ENCODE assay signal across 8 cellular contexts in the genomic region with DNA sequence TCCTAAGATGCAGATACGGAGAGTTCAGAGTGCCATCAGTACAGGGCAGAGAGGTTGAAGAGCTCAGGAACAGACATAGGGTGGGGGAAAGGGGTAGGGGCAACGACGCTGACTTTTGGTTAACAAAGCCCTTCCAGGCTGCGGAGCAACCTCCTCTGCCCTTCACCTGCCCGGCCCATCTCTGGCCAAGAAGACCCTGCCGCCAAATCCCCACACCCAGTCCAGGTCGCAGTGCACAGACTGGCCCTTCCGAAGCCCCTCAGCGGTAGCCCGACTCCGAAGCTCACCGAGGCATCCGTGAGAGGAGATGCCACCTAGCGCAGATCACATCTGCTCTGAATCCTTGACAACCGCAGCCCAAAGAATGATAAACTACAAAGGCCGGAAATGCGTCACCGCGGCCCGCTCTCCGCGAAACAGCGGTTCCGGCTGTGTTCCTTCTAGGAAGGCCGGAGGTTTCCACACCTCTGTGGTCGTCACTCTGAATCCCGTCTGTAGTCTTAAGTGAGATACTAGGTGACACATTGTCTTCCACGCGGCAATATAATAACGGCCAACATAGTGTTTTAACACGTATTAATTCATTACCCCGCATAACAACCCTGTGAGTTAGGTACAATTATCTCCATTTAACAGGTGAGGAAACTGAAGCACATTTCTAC. TPM values are rescaled to one million over a fixed set of nuclear protein-coding genes. Genes with fewer than 3 reads are reported as not detected.
A peak's percentile ranks its signal among the peaks of the same experiment; 100 is the strongest.
DNase-seq lines count a peak whose midpoint lies in the region; ATAC-seq and TF ChIP-seq lines count a peak whose summit lies in the region.

Gene ZSCAN23, minus strand, starts transcription at position 380 of the 662 bp plus-strand sequence. CDS start 7,225 bp downstream, outside the sequence.

- peaks cover 16% of the 10 kb centered on the region for H3K36me3 Mint-ChIP-seq in activated T-helper 1 cell treated with anti-CD3 and anti-CD28 coated beads, Interleukin-12 subunit alpha, Interleukin-12 subunit beta, Interleukin-2, Interleukin-4 antibody, amounts not matched to agents 30 ng/mL and 10 ng/mL and 1 ng/mL, durations not matched to agents 14 hours and 24 hours and 36 hours (ENCODE audit: low read depth)
- H3K36me3 Mint-ChIP-seq in naive B cell: peaks cover 20 to 31% of the 10 kb centered on the region in 2 donors

- peaks cover 19% of the 10 kb centered on the region for H3K9me3 Mint-ChIP-seq in activated T-helper 1 cell treated with anti-CD3 and anti-CD28 coated beads, Interleukin-12 subunit alpha, Interleukin-12 subunit beta, Interleukin-2, Interleukin-4 antibody, amounts not matched to agents 30 ng/mL and 10 ng/mL and 1 ng/mL, durations not matched to agents 14 hours and 24 hours and 36 hours
- H3K9me3 Mint-ChIP-seq in naive B cell: peaks cover 5 to 48% (median 33%) of the 10 kb centered on the region in 7 donors

- peak within 1 kb of the TSS; percentile 75 for H3K4me3 ChIP-seq in HL-60 (replicated peaks; ENCODE audit: insufficient read depth, low read length)

- no peak for TF ChIP-seq CTCF in HL-60 (IDR thresholded peaks at IDR 0.05; ENCODE audit: insufficient read depth, low read length)

- H3K27me3 Mint-ChIP-seq in activated T-helper 1 cell treated with anti-CD3 and anti-CD28 coated beads, Interleukin-12 subunit alpha, Interleukin-12 subunit beta, Interleukin-2, Interleukin-4 antibody, amounts not matched to agents 30 ng/mL and 10 ng/mL and 1 ng/mL, durations not matched to agents 14 hours and 24 hours and 36 hours (ENCODE audit: insufficient read depth): peaks cover 16% of the 10 kb centered on the region
- peaks cover 25 to 49% (median 44%) of the 10 kb centered on the region in 3 donors for H3K27me3 Mint-ChIP-seq in naive B cell

- H3K4me3 Mint-ChIP-seq in activated T-helper 1 cell treated with anti-CD3 and anti-CD28 coated beads, Interleukin-12 subunit alpha, Interleukin-12 subunit beta, Interleukin-2, Interleukin-4 antibody, amounts not matched to agents 30 ng/mL and 10 ng/mL and 1 ng/mL, durations not matched to agents 14 hours and 24 hours and 36 hours: peak within 1 kb of the TSS; percentile 98
- H3K4me3 Mint-ChIP-seq in naive B cell: peak within 1 kb of the TSS; percentile 85 to 99 (median 94)

- peaks cover 41% of the 10 kb centered on the region for H3K4me1 Mint-ChIP-seq in activated T-helper 1 cell treated with anti-CD3 and anti-CD28 coated beads, Interleukin-12 subunit alpha, Interleukin-12 subunit beta, Interleukin-2, Interleukin-4 antibody, amounts not matched to agents 30 ng/mL and 10 ng/mL and 1 ng/mL, durations not matched to agents 14 hours and 24 hours and 36 hours (ENCODE audit: low read depth)
- peaks cover 14 to 24% (median 22%) of the 10 kb centered on the region in 3 donors for H3K4me1 Mint-ChIP-seq in naive B cell

- H3K27ac ChIP-seq in HL-60 (replicated peaks): peak within 1 kb of the TSS; percentile 56

- H3K27ac Mint-ChIP-seq in activated T-helper 1 cell treated with anti-CD3 and anti-CD28 coated beads, Interleukin-12 subunit alpha, Interleukin-12 subunit beta, Interleukin-2, Interleukin-4 antibody, amounts not matched to agents 30 ng/mL and 10 ng/mL and 1 ng/mL, durations not matched to agents 14 hours and 24 hours and 36 hours: peak within 1 kb of the TSS; percentile 89
- peak within 1 kb of the TSS in 5 of 6 donors; percentile 74 to 92 (median 85) for H3K27ac Mint-ChIP-seq in naive B cell

- intact Hi-C loops in activated T-helper 1 cell treated with anti-CD3 and anti-CD28 coated beads, Interleukin-12 subunit alpha, Interleukin-12 subunit beta, Interleukin-2, Interleukin-4 antibody, amounts not matched to agents 30 ng/mL and 10 ng/mL and 1 ng/mL, durations not matched to agents 14 hours and 24 hours and 36 hours (cut with micrococcal nuclease): loop anchor here (1.0 to 5.0 kb wide), 5 partner anchors 31 to 231 kb away; partner anchors contain the start of genes ZKSCAN3 and ZSCAN12

- DNase-seq in C1 segment of cervical spinal cord (lab: John Stamatoyannopoulos, UW) (peak in 11 of 14 donors; percentile 2 to 78 (median 31)), HL-60 (ENCODE audit: low read depth in 1 of 2, low spot score in 1 of 2) (peak; percentile 59 to 86), fibroblast of peridontal ligament (ENCODE audit: extremely low read depth) (peak; percentile 92), naive B cell (peak; percentile 67)
- peak; percentile 79 for DNase-seq in activated T-helper 1 cell treated with anti-CD3 and anti-CD28 coated beads, Interleukin-12 subunit alpha, Interleukin-12 subunit beta, Interleukin-2, Interleukin-4 antibody, amounts not matched to agents 30 ng/mL and 10 ng/mL and 1 ng/mL, durations not matched to agents 14 hours and 24 hours and 36 hours (ENCODE audit: low spot score)
- DNase-seq in stimulated activated CD8-positive, alpha-beta memory T cell treated with anti-CD3 and anti-CD28 coated beads, Interleukin-7, amount 100 ng/mL, for 4 hours (ENCODE audit: low read depth in 2 of 2): peak; percentile 79 to 81

- peak; percentile 80 for ATAC-seq in GM19452 (IDR thresholded peaks at IDR 0.05; ENCODE audit: unreplicated experiment)
- peak; percentile 96 to 97 for ATAC-seq in naive B cell (ENCODE audit: low read depth in 2 of 2)

- H3K27me3 ChIP-seq in HL-60 (ENCODE audit: insufficient read depth, poor library complexity, severe bottlenecking): no peaks in the 10 kb centered on the region

TF ChIP-seq in PFSK-1, 5 proteins besides CTCF, POLR2A, EP300 and RAD21:
- TF ChIP-seq POLR2AphosphoS5 (IDR thresholded peaks at IDR 0.05; ENCODE audit: low read depth, low read length) (peak; percentile 83), TAF1 (IDR thresholded peaks at IDR 0.05; ENCODE audit: borderline replicate concordance, insufficient read depth, low read length) (0 out of 2 replicates have a peak, but pooled peaks have one; percentile 52)
- TF ChIP-seq, protein P1, sequence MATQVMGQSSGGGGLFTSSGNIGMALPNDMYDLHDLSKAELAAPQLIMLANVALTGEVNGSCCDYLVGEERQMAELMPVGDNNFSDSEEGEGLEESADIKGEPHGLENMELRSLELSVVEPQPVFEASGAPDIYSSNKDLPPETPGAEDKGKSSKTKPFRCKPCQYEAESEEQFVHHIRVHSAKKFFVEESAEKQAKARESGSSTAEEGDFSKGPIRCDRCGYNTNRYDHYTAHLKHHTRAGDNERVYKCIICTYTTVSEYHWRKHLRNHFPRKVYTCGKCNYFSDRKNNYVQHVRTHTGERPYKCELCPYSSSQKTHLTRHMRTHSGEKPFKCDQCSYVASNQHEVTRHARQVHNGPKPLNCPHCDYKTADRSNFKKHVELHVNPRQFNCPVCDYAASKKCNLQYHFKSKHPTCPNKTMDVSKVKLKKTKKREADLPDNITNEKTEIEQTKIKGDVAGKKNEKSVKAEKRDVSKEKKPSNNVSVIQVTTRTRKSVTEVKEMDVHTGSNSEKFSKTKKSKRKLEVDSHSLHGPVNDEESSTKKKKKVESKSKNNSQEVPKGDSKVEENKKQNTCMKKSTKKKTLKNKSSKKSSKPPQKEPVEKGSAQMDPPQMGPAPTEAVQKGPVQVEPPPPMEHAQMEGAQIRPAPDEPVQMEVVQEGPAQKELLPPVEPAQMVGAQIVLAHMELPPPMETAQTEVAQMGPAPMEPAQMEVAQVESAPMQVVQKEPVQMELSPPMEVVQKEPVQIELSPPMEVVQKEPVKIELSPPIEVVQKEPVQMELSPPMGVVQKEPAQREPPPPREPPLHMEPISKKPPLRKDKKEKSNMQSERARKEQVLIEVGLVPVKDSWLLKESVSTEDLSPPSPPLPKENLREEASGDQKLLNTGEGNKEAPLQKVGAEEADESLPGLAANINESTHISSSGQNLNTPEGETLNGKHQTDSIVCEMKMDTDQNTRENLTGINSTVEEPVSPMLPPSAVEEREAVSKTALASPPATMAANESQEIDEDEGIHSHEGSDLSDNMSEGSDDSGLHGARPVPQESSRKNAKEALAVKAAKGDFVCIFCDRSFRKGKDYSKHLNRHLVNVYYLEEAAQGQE (IDR thresholded peaks at IDR 0.05; ENCODE audit: insufficient read depth in 1 of 2, low read depth in 2 of 2, low read length in 2 of 2): no peak

RNA-seq across cellular contexts. Expression of gene ZSCAN23, which starts in this region (rescaled TPM):
- polyA plus RNA-seq in PFSK-1 (2012; ENCODE audit: insufficient read length, low read depth): 0.56 TPM
- 1.1 and 2.2 TPM in 2 replicates for total RNA-seq in activated T-helper 1 cell treated with anti-CD3 and anti-CD28 coated beads, Interleukin-12 subunit alpha, Interleukin-12 subunit beta, Interleukin-2, Interleukin-4 antibody, amounts not matched to agents 30 ng/mL and 10 ng/mL and 1 ng/mL, durations not matched to agents 14 hours and 24 hours and 36 hours
- polyA plus RNA-seq in naive B cell (ENCODE audit: low read depth in 6 of 6): not detected

Comparison
In these comparisons a context has a peak if more than half of its experiments do, and no peak if none do; other contexts are left out.
1. Peak in every context shown above with its lines: DNase-seq, ATAC-seq, H3K4me3 ChIP-seq and H3K27ac ChIP-seq.
2. Peak in DNase-seq and ATAC-seq in naive B cell; RNA of the gene not detected or under 1 TPM.
3. DNase-seq: peak in every context shown above with its lines; median percentile 92 in fibroblast of peridontal ligament; 80 in stimulated activated CD8-positive, alpha-beta memory T cell treated with anti-CD3 and anti-CD28 coated beads, Interleukin-7, amount 100 ng/mL, for 4 hours; 79 in activated T-helper 1 cell treated with anti-CD3 and anti-CD28 coated beads, Interleukin-12 subunit alpha, Interleukin-12 subunit beta, Interleukin-2, Interleukin-4 antibody, amounts not matched to agents 30 ng/mL and 10 ng/mL and 1 ng/mL, durations not matched to agents 14 hours and 24 hours and 36 hours; 72 in HL-60; 67 in naive B cell; 31 in C1 segment of cervical spinal cord.